1 cellular context compared by ENCODE assay signal in the genomic region with DNA sequence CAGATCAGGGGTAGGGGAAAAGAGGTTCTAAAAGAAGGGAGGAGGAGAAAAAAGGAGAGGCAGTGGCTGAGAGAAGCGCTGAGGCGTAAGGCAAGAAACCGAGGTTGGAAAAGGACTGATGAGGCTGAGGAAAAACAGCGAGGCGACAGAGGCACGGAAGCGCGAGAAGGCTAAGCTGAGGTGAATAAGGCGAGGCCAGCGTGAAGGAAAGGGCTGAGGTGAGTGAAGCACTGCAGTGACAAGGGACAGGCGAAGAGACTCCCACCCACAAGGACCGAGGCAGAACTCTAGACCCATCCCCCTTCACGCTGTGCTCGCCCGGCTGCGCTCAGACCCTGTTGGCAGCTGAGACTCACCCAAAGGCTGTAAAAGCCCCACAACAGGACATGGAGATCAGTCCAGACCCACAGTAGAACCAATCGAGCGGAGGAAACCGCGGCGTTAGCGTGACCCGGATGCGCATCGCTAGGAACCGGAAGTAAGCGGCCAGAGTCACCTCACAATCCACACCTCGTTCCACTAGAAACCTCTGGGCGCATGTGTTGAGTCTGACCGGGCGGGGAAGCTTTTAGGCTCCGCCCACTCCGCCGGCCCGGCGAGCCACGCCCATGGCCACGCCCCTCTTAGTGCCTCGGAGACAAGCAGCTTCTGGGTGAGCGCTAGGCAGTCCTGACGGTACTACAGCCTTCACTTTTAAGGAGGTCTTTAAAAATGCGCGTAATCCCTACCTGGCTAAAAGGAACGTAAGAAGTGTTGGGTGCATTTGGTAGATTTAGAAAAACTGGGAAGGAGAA.
A peak's percentile ranks its signal among the peaks of the same experiment; 100 is the strongest.
TF ChIP-seq lines count a peak whose summit lies in the region.

A gene with protein sequence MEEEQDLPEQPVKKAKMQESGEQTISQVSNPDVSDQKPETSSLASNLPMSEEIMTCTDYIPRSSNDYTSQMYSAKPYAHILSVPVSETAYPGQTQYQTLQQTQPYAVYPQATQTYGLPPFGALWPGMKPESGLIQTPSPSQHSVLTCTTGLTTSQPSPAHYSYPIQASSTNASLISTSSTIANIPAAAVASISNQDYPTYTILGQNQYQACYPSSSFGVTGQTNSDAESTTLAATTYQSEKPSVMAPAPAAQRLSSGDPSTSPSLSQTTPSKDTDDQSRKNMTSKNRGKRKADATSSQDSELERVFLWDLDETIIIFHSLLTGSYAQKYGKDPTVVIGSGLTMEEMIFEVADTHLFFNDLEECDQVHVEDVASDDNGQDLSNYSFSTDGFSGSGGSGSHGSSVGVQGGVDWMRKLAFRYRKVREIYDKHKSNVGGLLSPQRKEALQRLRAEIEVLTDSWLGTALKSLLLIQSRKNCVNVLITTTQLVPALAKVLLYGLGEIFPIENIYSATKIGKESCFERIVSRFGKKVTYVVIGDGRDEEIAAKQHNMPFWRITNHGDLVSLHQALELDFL (minus strand): TSS at position 443 of the 794 bp plus-strand sequence. CDS start 30,584 bp downstream, outside the sequence.

TF ChIP-seq in HepG2, 621 proteins besides CTCF, POLR2A, EP300 and RAD21 (continued from another document and continues in another):
- TF ChIP-seq, protein P1, sequence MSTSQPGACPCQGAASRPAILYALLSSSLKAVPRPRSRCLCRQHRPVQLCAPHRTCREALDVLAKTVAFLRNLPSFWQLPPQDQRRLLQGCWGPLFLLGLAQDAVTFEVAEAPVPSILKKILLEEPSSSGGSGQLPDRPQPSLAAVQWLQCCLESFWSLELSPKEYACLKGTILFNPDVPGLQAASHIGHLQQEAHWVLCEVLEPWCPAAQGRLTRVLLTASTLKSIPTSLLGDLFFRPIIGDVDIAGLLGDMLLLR (CRISPR knock-in tag; IDR thresholded peaks at IDR 0.05), result no peak
- TF ChIP-seq, protein P2, sequence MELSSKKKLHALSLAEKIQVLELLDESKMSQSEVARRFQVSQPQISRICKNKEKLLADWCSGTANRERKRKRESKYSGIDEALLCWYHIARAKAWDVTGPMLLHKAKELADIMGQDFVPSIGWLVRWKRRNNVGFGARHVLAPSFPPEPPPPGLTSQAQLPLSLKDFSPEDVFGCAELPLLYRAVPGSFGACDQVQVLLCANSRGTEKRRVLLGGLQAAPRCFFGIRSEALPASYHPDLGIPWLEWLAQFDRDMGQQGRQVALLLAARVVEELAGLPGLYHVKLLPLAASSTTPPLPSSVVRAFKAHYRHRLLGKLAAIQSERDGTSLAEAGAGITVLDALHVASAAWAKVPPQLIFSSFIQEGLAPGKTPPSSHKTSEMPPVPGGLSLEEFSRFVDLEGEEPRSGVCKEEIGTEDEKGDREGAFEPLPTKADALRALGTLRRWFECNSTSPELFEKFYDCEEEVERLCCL (CRISPR knock-in tag; IDR thresholded peaks at IDR 0.05; ENCODE audit: borderline replicate concordance), result no peak
- TF ChIP-seq ZMYM3 (CRISPR knock-in tag; IDR thresholded peaks at IDR 0.05), result no peak
- TF ChIP-seq, protein P3, sequence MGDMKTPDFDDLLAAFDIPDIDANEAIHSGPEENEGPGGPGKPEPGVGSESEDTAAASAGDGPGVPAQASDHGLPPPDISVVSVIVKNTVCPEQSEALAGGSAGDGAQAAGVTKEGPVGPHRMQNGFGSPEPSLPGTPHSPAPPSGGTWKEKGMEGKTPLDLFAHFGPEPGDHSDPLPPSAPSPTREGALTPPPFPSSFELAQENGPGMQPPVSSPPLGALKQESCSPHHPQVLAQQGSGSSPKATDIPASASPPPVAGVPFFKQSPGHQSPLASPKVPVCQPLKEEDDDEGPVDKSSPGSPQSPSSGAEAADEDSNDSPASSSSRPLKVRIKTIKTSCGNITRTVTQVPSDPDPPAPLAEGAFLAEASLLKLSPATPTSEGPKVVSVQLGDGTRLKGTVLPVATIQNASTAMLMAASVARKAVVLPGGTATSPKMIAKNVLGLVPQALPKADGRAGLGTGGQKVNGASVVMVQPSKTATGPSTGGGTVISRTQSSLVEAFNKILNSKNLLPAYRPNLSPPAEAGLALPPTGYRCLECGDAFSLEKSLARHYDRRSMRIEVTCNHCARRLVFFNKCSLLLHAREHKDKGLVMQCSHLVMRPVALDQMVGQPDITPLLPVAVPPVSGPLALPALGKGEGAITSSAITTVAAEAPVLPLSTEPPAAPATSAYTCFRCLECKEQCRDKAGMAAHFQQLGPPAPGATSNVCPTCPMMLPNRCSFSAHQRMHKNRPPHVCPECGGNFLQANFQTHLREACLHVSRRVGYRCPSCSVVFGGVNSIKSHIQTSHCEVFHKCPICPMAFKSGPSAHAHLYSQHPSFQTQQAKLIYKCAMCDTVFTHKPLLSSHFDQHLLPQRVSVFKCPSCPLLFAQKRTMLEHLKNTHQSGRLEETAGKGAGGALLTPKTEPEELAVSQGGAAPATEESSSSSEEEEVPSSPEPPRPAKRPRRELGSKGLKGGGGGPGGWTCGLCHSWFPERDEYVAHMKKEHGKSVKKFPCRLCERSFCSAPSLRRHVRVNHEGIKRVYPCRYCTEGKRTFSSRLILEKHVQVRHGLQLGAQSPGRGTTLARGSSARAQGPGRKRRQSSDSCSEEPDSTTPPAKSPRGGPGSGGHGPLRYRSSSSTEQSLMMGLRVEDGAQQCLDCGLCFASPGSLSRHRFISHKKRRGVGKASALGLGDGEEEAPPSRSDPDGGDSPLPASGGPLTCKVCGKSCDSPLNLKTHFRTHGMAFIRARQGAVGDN (CRISPR knock-in tag; IDR thresholded peaks at IDR 0.05), result peak; percentile 99
- TF ChIP-seq GABPB1 (CRISPR knock-in tag; IDR thresholded peaks at IDR 0.05), result peak; percentile 98
- no peak for TF ChIP-seq EZH2 (conservative IDR thresholded peaks at IDR 0.05; ENCODE audit: low read depth, low read length)
- TF ChIP-seq NKX3-1 (CRISPR knock-in tag; IDR thresholded peaks at IDR 0.05), result no peak
- no peak for TF ChIP-seq JUNB (CRISPR knock-in tag; IDR thresholded peaks at IDR 0.05; ENCODE audit: borderline replicate concordance)
- TF ChIP-seq, protein P4, sequence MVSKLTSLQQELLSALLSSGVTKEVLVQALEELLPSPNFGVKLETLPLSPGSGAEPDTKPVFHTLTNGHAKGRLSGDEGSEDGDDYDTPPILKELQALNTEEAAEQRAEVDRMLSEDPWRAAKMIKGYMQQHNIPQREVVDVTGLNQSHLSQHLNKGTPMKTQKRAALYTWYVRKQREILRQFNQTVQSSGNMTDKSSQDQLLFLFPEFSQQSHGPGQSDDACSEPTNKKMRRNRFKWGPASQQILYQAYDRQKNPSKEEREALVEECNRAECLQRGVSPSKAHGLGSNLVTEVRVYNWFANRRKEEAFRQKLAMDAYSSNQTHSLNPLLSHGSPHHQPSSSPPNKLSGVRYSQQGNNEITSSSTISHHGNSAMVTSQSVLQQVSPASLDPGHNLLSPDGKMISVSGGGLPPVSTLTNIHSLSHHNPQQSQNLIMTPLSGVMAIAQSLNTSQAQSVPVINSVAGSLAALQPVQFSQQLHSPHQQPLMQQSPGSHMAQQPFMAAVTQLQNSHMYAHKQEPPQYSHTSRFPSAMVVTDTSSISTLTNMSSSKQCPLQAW (CRISPR knock-in tag; IDR thresholded peaks at IDR 0.05), result peak; percentile 67
- TF ChIP-seq, protein P5, sequence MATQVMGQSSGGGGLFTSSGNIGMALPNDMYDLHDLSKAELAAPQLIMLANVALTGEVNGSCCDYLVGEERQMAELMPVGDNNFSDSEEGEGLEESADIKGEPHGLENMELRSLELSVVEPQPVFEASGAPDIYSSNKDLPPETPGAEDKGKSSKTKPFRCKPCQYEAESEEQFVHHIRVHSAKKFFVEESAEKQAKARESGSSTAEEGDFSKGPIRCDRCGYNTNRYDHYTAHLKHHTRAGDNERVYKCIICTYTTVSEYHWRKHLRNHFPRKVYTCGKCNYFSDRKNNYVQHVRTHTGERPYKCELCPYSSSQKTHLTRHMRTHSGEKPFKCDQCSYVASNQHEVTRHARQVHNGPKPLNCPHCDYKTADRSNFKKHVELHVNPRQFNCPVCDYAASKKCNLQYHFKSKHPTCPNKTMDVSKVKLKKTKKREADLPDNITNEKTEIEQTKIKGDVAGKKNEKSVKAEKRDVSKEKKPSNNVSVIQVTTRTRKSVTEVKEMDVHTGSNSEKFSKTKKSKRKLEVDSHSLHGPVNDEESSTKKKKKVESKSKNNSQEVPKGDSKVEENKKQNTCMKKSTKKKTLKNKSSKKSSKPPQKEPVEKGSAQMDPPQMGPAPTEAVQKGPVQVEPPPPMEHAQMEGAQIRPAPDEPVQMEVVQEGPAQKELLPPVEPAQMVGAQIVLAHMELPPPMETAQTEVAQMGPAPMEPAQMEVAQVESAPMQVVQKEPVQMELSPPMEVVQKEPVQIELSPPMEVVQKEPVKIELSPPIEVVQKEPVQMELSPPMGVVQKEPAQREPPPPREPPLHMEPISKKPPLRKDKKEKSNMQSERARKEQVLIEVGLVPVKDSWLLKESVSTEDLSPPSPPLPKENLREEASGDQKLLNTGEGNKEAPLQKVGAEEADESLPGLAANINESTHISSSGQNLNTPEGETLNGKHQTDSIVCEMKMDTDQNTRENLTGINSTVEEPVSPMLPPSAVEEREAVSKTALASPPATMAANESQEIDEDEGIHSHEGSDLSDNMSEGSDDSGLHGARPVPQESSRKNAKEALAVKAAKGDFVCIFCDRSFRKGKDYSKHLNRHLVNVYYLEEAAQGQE (IDR thresholded peaks at IDR 0.05; ENCODE audit: borderline replicate concordance in 1 of 2, low read depth in 1 of 2, low read length in 2 of 2), result no peak; a peak in 1 of 4 replicates
- 0 out of 2 replicates have a peak, but pooled peaks have one; percentile 33 for TF ChIP-seq ZNF777 (CRISPR knock-in tag; IDR thresholded peaks at IDR 0.05)
- no peak; the same call in 1 of the 2 replicates for TF ChIP-seq ZFY (CRISPR knock-in tag; IDR thresholded peaks at IDR 0.05)
- 0 out of 2 replicates have a peak, but pooled peaks have one; percentile 31 for TF ChIP-seq NCOA2 (CRISPR knock-in tag; IDR thresholded peaks at IDR 0.05)
- TF ChIP-seq NR1H2 (CRISPR knock-in tag; IDR thresholded peaks at IDR 0.05; ENCODE audit: borderline replicate concordance, low read depth), result no peak
- TF ChIP-seq KAT8 (CRISPR knock-in tag; IDR thresholded peaks at IDR 0.05), result peak; percentile 95
- TF ChIP-seq, protein P6, sequence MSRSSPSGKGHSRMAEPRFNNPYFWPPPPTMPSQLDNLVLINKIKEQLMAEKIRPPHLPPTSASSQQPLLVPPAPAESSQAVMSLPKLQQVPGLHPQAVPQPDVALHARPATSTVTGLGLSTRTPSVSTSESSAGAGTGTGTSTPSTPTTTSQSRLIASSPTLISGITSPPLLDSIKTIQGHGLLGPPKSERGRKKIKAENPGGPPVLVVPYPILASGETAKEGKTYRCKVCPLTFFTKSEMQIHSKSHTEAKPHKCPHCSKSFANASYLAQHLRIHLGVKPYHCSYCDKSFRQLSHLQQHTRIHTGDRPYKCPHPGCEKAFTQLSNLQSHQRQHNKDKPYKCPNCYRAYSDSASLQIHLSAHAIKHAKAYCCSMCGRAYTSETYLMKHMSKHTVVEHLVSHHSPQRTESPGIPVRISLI (CRISPR knock-in tag; IDR thresholded peaks at IDR 0.05; ENCODE audit: borderline replicate concordance), result peak; percentile 65; the same call in 1 of the 2 replicates
- no peak for TF ChIP-seq TEAD2 (CRISPR knock-in tag; IDR thresholded peaks at IDR 0.05)
- TF ChIP-seq ZNF235 (CRISPR knock-in tag; IDR thresholded peaks at IDR 0.05; ENCODE audit: borderline replicate concordance), result no peak
- no peak for TF ChIP-seq ZEB1 (IDR thresholded peaks at IDR 0.05; ENCODE audit: insufficient replicate concordance, low read depth)
- no peak for TF ChIP-seq RELA (CRISPR knock-in tag; IDR thresholded peaks at IDR 0.05)
- TF ChIP-seq, protein P7, sequence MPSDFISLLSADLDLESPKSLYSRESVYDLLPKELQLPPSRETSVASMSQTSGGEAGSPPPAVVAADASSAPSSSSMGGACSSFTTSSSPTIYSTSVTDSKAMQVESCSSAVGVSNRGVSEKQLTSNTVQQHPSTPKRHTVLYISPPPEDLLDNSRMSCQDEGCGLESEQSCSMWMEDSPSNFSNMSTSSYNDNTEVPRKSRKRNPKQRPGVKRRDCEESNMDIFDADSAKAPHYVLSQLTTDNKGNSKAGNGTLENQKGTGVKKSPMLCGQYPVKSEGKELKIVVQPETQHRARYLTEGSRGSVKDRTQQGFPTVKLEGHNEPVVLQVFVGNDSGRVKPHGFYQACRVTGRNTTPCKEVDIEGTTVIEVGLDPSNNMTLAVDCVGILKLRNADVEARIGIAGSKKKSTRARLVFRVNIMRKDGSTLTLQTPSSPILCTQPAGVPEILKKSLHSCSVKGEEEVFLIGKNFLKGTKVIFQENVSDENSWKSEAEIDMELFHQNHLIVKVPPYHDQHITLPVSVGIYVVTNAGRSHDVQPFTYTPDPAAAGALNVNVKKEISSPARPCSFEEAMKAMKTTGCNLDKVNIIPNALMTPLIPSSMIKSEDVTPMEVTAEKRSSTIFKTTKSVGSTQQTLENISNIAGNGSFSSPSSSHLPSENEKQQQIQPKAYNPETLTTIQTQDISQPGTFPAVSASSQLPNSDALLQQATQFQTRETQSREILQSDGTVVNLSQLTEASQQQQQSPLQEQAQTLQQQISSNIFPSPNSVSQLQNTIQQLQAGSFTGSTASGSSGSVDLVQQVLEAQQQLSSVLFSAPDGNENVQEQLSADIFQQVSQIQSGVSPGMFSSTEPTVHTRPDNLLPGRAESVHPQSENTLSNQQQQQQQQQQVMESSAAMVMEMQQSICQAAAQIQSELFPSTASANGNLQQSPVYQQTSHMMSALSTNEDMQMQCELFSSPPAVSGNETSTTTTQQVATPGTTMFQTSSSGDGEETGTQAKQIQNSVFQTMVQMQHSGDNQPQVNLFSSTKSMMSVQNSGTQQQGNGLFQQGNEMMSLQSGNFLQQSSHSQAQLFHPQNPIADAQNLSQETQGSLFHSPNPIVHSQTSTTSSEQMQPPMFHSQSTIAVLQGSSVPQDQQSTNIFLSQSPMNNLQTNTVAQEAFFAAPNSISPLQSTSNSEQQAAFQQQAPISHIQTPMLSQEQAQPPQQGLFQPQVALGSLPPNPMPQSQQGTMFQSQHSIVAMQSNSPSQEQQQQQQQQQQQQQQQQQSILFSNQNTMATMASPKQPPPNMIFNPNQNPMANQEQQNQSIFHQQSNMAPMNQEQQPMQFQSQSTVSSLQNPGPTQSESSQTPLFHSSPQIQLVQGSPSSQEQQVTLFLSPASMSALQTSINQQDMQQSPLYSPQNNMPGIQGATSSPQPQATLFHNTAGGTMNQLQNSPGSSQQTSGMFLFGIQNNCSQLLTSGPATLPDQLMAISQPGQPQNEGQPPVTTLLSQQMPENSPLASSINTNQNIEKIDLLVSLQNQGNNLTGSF (CRISPR knock-in tag; IDR thresholded peaks at IDR 0.05), result no peak
- TF ChIP-seq ZNF572 (CRISPR knock-in tag; IDR thresholded peaks at IDR 0.05), result 0 out of 2 replicates have a peak, but pooled peaks have one; percentile 8
- no peak for TF ChIP-seq ZNF234 (CRISPR knock-in tag; conservative IDR thresholded peaks at IDR 0.05)
- TF ChIP-seq ZFAT (CRISPR knock-in tag; conservative IDR thresholded peaks at IDR 0.05), result no peak
- no peak for TF ChIP-seq ZNF83 (CRISPR knock-in tag; IDR thresholded peaks at IDR 0.05; ENCODE audit: borderline replicate concordance)
- TF ChIP-seq ZBTB8A (CRISPR knock-in tag; IDR thresholded peaks at IDR 0.05; ENCODE audit: borderline replicate concordance, low read depth), result no peak
- TF ChIP-seq IKZF1 (IDR thresholded peaks at IDR 0.05), result no peak
- TF ChIP-seq ZNF337 (CRISPR knock-in tag; IDR thresholded peaks at IDR 0.05; ENCODE audit: borderline replicate concordance, low read depth), result no peak
- peak; percentile 61 for TF ChIP-seq ZNF501 (CRISPR knock-in tag; IDR thresholded peaks at IDR 0.05)
- no peak for TF ChIP-seq REXO4 (CRISPR knock-in tag; IDR thresholded peaks at IDR 0.05; ENCODE audit: borderline replicate concordance)
